In the genomic region with DNA sequence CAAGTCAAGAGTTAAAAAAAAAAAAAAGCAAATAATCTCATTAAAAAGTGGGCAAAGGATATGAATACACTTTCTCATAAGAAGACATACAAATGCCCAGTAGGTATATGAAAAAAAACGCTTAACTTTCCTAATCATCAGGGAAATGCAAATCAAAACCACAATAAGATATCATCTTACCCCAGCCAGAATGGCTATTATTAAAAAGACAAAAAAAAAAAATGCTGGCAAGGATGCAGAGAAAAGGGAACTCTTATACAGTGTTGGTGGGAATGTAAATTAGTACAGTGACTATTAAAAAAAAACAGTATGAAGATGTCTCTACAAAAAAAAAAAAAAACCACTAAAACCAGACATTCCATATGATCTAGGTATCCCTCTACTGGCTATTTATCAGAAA, we compare ENCODE assay signal across 27 cellular contexts.
"Had no signal": no experiment of that assay in that cellular context is flagged by ENCODE, and none has a peak within 500 bp of the region (broad histone marks: within the 10 kb centered on the region; RNA-seq: fewer than 3 reads in every experiment).

No MANE protein-coding gene starts in this region.

- H3K4me3 Mint-ChIP-seq: activated CD8-positive, alpha-beta T cell treated with anti-CD3 and anti-CD28 coated beads, Interleukin-2, amount 10 ng/mL, durations not matched to agents 7 days and 5 days; activated naive CD8-positive, alpha-beta T cell treated with anti-CD3 and anti-CD28 coated beads, Interleukin-2, amount 50 U/mL, for 24 hours; activated T-helper 1 cell treated with anti-CD3 and anti-CD28 coated beads, Interleukin-12 subunit alpha, Interleukin-12 subunit beta, Interleukin-2, Interleukin-4 antibody, amounts not matched to agents 30 ng/mL and 10 ng/mL and 1 ng/mL, durations not matched to agents 14 hours and 24 hours and 36 hours; T-helper 1 cell treated with Interleukin-12 subunit alpha and Interleukin-12 subunit beta and Interleukin-4 antibody, amounts not matched to agents 30 μg/mL and 1 μg/mL, for 36 hours had no signal

- FAIRE-seq: colon had no signal

- H3K27me3 Mint-ChIP-seq: activated naive CD8-positive, alpha-beta T cell treated with anti-CD3 and anti-CD28 coated beads, Interleukin-2, amount 50 U/mL, for 24 hours had no signal

- H3K27ac Mint-ChIP-seq: activated CD8-positive, alpha-beta T cell treated with anti-CD3 and anti-CD28 coated beads, Interleukin-2, amount 10 ng/mL, durations not matched to agents 7 days and 5 days; activated naive CD4-positive, alpha-beta T cell treated with anti-CD3 and anti-CD28 coated beads, Interleukin-2, amount 50 U/mL, for 72 hours; activated naive CD8-positive, alpha-beta T cell treated with anti-CD3 and anti-CD28 coated beads, Interleukin-2, amount 50 U/mL, for 24 hours; activated T-helper 1 cell treated with anti-CD3 and anti-CD28 coated beads, Interleukin-12 subunit alpha, Interleukin-12 subunit beta, Interleukin-2, Interleukin-4 antibody, amounts not matched to agents 30 ng/mL and 10 ng/mL and 1 ng/mL, durations not matched to agents 14 hours and 24 hours and 36 hours; T-helper 1 cell treated with Interleukin-12 subunit alpha and Interleukin-12 subunit beta and Interleukin-4 antibody, amounts not matched to agents 30 μg/mL and 1 μg/mL, for 36 hours had no signal

- ATAC-seq: activated CD8-positive, alpha-beta T cell treated with anti-CD3 and anti-CD28 coated beads, Interleukin-2, amount 10 ng/mL, durations not matched to agents 7 days and 5 days; activated naive CD4-positive, alpha-beta T cell treated with anti-CD3 and anti-CD28 coated beads, Interleukin-2, amount 50 U/mL, for 72 hours; activated naive CD8-positive, alpha-beta T cell treated with anti-CD3 and anti-CD28 coated beads, Interleukin-2, amount 50 U/mL, for 24 hours; Panc1 had no signal

- DNase-seq: activated CD4-positive, alpha-beta T cell treated with anti-CD3 and anti-CD28 coated beads for 48 hours; activated CD4-positive, alpha-beta T cell treated with anti-CD3 and anti-CD28 coated beads, Interleukin-2, amount 50 U/mL, for 4 hours; activated CD8-positive, alpha-beta memory T cell treated with anti-CD3 and anti-CD28 coated beads, Interleukin-2, amount 50 U/mL, for 48 hours; activated CD8-positive, alpha-beta T cell treated with anti-CD3 and anti-CD28 coated beads, Interleukin-2, amount 10 ng/mL, durations not matched to agents 7 days and 5 days; activated effector memory CD4-positive, alpha-beta T cell treated with anti-CD3 and anti-CD28 coated beads, Interleukin-2, amount 50 U/mL, for 16 hours; activated naive CD4-positive, alpha-beta T cell treated with Interleukin-2 at 50 U/mL for 16 hours; activated naive CD8-positive, alpha-beta T cell treated with anti-CD3 and anti-CD28 coated beads, Interleukin-2, amount 50 U/mL, for 24 hours; activated T-cell treated with anti-CD3 and anti-CD28 coated beads, Interleukin-2, amount 50 U/mL, for 1 hour; amniotic stem cell; brain microvascular endothelial cell; Kasumi-1; KBM-7; NCI-H1092; NCI-H1417; NCI-H1930; NCI-H345; NCI-H510A; NCI-H69; NK-92 treated with Interleukin-12 subunit alpha and Interleukin-12 subunit beta, amount 100 ng/mL, for 24 hours; OCI-M1; Right ventricle myocardium superior; WERI-Rb-1 had no signal
